Comparison of ENCODE assay signal across 12 cellular contexts in the genomic region with DNA sequence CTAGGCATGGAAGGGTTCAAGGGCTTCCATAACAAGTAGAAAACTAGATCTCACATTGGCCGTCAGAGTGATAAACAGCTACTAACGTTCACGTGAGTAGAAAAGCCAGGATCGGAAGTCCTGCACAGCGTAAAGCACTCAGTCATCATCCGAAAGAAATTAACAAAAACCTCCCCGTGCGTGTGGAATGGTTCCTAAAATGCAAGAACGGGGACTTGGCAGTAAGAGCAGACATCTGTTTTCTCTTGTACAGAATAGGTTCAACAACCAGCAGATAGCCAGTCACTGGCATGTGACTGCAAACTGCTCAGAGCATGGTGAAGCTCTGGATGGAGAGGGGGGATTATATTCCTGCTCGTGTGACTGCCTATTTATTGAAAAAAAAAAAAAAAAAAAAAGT.
A peak's percentile ranks its signal among the peaks of the same experiment; 100 is the strongest.
DNase-seq lines count a peak whose midpoint lies in the region; ATAC-seq and TF ChIP-seq lines count a peak whose summit lies in the region.
"Had no signal": no experiment of that assay in that cellular context is flagged by ENCODE, and none has a peak within 500 bp of the region (broad histone marks: within the 10 kb centered on the region; RNA-seq: fewer than 3 reads in every experiment).

No MANE protein-coding gene starts in this region.

- ATAC-seq in GM21423 (IDR thresholded peaks at IDR 0.05; ENCODE audit: unreplicated experiment) (no peak), HG03378 (IDR thresholded peaks at IDR 0.05; ENCODE audit: unreplicated experiment) (no peak)

- no peak overlapping the region for H3K27ac ChIP-seq in stomach smooth muscle (ENCODE audit: low read length)

- peaks cover 15% of the 10 kb centered on the region for H3K4me1 ChIP-seq in stomach smooth muscle (ENCODE audit: control insufficient read depth, insufficient read depth, low read length)

- no peaks in the 10 kb centered on the region for H3K9me3 ChIP-seq in stomach smooth muscle (ENCODE audit: control insufficient read depth in 2 of 2, low read length in 2 of 2)

- H3K4me3 ChIP-seq in choroid plexus epithelial cell (ENCODE audit: low read depth, low read length) (no peak overlapping the region), stomach smooth muscle (ENCODE audit: low read length in 2 of 2) (peak overlapping the region; percentile 4 to 15)

- H3K36me3 ChIP-seq in stomach smooth muscle (ENCODE audit: control insufficient read depth in 2 of 2, insufficient read depth in 2 of 2, low read length in 2 of 2), result peaks cover 2 to 3% of the 10 kb centered on the region in 2 donors

- TF ChIP-seq CTCF in choroid plexus epithelial cell (conservative IDR thresholded peaks at IDR 0.05; ENCODE audit: low read depth, low read length), result no peak

- H3K27me3 ChIP-seq in stomach smooth muscle (ENCODE audit: control insufficient read depth in 1 of 2, insufficient read depth in 2 of 2, low read length in 2 of 2), result no peaks in the 10 kb centered on the region

- peak; percentile 70 for DNase-seq in GM03348 (ENCODE audit: low spot score)
- peak; percentile 74 for DNase-seq in choroid plexus epithelial cell (ENCODE audit: low read depth)
- peak; percentile 7 for DNase-seq in hepatic stellate cell (ENCODE audit: low spot score)
- no peak for DNase-seq in NOMO-1 (lab: John Stamatoyannopoulos, UW; ENCODE audit: unreplicated experiment in 2 of 2)
- DNase-seq in stimulated activated CD4-positive, alpha-beta T cell treated with anti-CD3 and anti-CD28 coated beads, Interleukin-1b, Interleukin-23, amount 100 ng/mL, for 48 hours, result no peak
- DNase-seq: activated CD4-positive, CD25-positive, alpha-beta regulatory T cell; amniotic stem cell; CD8-positive, alpha-beta memory T cell; effector CD4-positive, alpha-beta T cell had no signal

- no peak overlapping the region for H3K9ac ChIP-seq in stomach smooth muscle (ENCODE audit: low read length in 2 of 2)

Comparison
In these comparisons a context has a peak if more than half of its experiments do, and no peak if none do; other contexts are left out.
1. DNase-seq: peak in GM03348 (single experiment), choroid plexus epithelial cell (single experiment) and hepatic stellate cell (single experiment); none in NOMO-1 (0 of 2) and stimulated activated CD4-positive, alpha-beta T cell treated with anti-CD3 and anti-CD28 coated beads, Interleukin-1b, Interleukin-23, amount 100 ng/mL, for 48 hours (single experiment).